ENCODE assay signal across 8 cellular contexts in the genomic region with DNA sequence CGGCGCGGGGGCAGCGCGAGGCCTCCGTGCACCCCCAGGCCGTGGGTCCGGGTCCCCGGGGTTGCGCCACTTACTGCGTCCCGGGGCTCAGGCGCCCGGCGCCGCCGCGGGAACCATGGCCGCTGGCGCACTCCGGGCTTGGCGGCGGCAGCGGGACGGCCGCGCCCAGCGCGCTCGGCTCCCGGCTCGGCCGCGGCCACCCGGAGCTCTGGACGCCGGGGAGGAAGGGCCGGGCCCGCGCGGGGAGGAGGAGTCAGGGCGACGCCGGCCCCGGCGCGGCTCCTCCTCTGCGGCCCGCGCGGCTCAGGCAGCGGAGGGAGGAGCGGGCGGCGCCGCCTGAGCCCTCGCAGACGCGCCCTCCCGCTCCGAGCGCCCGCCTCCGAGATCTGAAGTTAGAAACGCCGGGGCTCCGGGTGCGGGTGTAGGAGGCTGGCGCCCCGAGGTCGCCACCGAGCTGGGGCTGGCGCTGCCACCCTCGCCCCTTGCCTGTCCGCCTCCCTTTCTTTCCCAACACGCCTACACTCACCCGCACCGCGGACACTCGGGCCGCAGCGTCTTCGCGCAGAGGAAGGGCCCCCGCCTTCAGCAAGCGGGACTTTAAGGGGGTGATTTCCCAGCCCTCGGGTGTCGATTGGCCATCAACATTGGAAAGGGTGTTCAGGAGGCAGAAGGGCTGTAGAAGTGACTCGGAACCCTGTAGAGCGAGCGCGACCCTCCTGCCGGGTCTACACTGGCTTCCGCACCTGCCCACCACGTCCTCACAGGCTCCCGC. TPM values are rescaled to one million over a fixed set of nuclear protein-coding genes. Genes with fewer than 3 reads are reported as not detected.
A peak's percentile ranks its signal among the peaks of the same experiment; 100 is the strongest.
DNase-seq lines count a peak whose midpoint lies in the region; ATAC-seq and TF ChIP-seq lines count a peak whose summit lies in the region.

A gene with protein sequence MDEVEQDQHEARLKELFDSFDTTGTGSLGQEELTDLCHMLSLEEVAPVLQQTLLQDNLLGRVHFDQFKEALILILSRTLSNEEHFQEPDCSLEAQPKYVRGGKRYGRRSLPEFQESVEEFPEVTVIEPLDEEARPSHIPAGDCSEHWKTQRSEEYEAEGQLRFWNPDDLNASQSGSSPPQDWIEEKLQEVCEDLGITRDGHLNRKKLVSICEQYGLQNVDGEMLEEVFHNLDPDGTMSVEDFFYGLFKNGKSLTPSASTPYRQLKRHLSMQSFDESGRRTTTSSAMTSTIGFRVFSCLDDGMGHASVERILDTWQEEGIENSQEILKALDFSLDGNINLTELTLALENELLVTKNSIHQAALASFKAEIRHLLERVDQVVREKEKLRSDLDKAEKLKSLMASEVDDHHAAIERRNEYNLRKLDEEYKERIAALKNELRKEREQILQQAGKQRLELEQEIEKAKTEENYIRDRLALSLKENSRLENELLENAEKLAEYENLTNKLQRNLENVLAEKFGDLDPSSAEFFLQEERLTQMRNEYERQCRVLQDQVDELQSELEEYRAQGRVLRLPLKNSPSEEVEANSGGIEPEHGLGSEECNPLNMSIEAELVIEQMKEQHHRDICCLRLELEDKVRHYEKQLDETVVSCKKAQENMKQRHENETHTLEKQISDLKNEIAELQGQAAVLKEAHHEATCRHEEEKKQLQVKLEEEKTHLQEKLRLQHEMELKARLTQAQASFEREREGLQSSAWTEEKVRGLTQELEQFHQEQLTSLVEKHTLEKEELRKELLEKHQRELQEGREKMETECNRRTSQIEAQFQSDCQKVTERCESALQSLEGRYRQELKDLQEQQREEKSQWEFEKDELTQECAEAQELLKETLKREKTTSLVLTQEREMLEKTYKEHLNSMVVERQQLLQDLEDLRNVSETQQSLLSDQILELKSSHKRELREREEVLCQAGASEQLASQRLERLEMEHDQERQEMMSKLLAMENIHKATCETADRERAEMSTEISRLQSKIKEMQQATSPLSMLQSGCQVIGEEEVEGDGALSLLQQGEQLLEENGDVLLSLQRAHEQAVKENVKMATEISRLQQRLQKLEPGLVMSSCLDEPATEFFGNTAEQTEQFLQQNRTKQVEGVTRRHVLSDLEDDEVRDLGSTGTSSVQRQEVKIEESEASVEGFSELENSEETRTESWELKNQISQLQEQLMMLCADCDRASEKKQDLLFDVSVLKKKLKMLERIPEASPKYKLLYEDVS (N-terminal part only) (minus strand): TSS at position 231 of the 772 bp plus-strand sequence. CDS start 9,106 bp downstream, outside the sequence.

- no peak for DNase-seq in BJ (ENCODE audit: low read depth)
- DNase-seq in NCI-H69 (lab: John Stamatoyannopoulos, UW) = peak; percentile 93
- DNase-seq in activated CD4-positive, alpha-beta memory T cell treated with anti-CD3 and anti-CD28 coated beads, Interleukin-2, amount 10 ng/mL, durations not matched to agents 7 days and 5 days = peak; percentile 75
- peak; percentile 51 for DNase-seq in effector CD8-positive, alpha-beta T cell (lab: John Stamatoyannopoulos, UW)
- peak; percentile 77 for DNase-seq in medulla oblongata (ENCODE audit: extremely low spot score)
- DNase-seq in stimulated activated CD8-positive, alpha-beta memory T cell treated with anti-CD3 and anti-CD28 coated beads, Interleukin-12 subunit alpha, Interleukin-12 subunit beta, amount 100 ng/mL, for 4 hours (ENCODE audit: low read depth) = peak; percentile 64

- CTCF ChIA-PET in BJ (lab: Yijun Ruan, JAX) = interaction anchor here (2.9 kb wide), 1 partner anchor 54 kb away, joined by 9 read pairs; no protein-coding TSS in a partner anchor
- CTCF ChIA-PET in activated CD4-positive, alpha-beta memory T cell treated with anti-CD3 and anti-CD28 coated beads, Interleukin-2, amount 10 ng/mL, durations not matched to agents 7 days and 5 days (lab: Charles Lee) = interaction anchor here (5.3 kb wide), 1 partner anchor 29 kb away, joined by 23 read pairs; no protein-coding TSS in a partner anchor

- no peak for TF ChIP-seq CTCF in BJ (IDR thresholded peaks at IDR 0.05; ENCODE audit: insufficient read depth, low read depth, low read length)

- no peaks in the 10 kb centered on the region for H3K9me3 Mint-ChIP-seq in activated CD4-positive, alpha-beta memory T cell treated with anti-CD3 and anti-CD28 coated beads, Interleukin-2, amount 10 ng/mL, durations not matched to agents 7 days and 5 days

- H3K4me3 Mint-ChIP-seq in activated CD4-positive, alpha-beta memory T cell treated with anti-CD3 and anti-CD28 coated beads, Interleukin-2, amount 10 ng/mL, durations not matched to agents 7 days and 5 days = peak within 1 kb of the TSS; percentile 90

- ATAC-seq in HG03378 (IDR thresholded peaks at IDR 0.05; ENCODE audit: unreplicated experiment) = peak; percentile 47

- H3K36me3 ChIP-seq in BJ (ENCODE audit: control insufficient read depth, insufficient read depth, low read length) = no peaks in the 10 kb centered on the region; the same call in 1 of the 2 replicates

- peak; percentile 84 for TF ChIP-seq POLR2A in GM19099 (IDR thresholded peaks at IDR 0.05; ENCODE audit: extremely low read depth, insufficient read length, low read depth)

- peaks cover 13% of the 10 kb centered on the region for H3K27me3 Mint-ChIP-seq in activated CD4-positive, alpha-beta memory T cell treated with anti-CD3 and anti-CD28 coated beads, Interleukin-2, amount 10 ng/mL, durations not matched to agents 7 days and 5 days

- H3K27ac Mint-ChIP-seq in activated CD4-positive, alpha-beta memory T cell treated with anti-CD3 and anti-CD28 coated beads, Interleukin-2, amount 10 ng/mL, durations not matched to agents 7 days and 5 days = peak within 1 kb of the TSS; percentile 79

- no peaks in the 10 kb centered on the region for H3K27me3 ChIP-seq in BJ (ENCODE audit: control insufficient read depth, insufficient read depth, low read length)

- peaks cover 24% of the 10 kb centered on the region for H3K36me3 Mint-ChIP-seq in activated CD4-positive, alpha-beta memory T cell treated with anti-CD3 and anti-CD28 coated beads, Interleukin-2, amount 10 ng/mL, durations not matched to agents 7 days and 5 days (ENCODE audit: low read depth)

- H3K4me1 Mint-ChIP-seq in activated CD4-positive, alpha-beta memory T cell treated with anti-CD3 and anti-CD28 coated beads, Interleukin-2, amount 10 ng/mL, durations not matched to agents 7 days and 5 days = peaks cover 34% of the 10 kb centered on the region

- H3K4me3 ChIP-seq in BJ (ENCODE audit: low read depth, low read length) = peak within 1 kb of the TSS; percentile 76

- POLR2A ChIA-PET in BJ (lab: Charles Lee) = interaction anchor here (0.6 kb wide), 2 partner anchors 64 to 271 kb away, joined by 3 to 4 read pairs; a partner anchor contains a TSS
- POLR2A ChIA-PET in activated CD4-positive, alpha-beta memory T cell treated with anti-CD3 and anti-CD28 coated beads, Interleukin-2, amount 10 ng/mL, durations not matched to agents 7 days and 5 days (lab: Charles Lee) = interaction anchor here (0.8 to 4.5 kb wide), 9 partner anchors 9 to 1211 kb away, joined by 3 to 19 read pairs (median 3); a partner anchor contains a TSS

RNA-seq across cellular contexts. Expression of the gene that starts here (rescaled TPM):
- 11.4 and 11.8 TPM in 2 replicates for polyA plus RNA-seq in BJ (2011; rRNA removed)
- 10.9 and 31.6 TPM in 2 replicates for polyA minus RNA-seq in BJ (2011; rRNA and poly(A)+ RNA removed)
- 10 to 100 TPM; 50.3 to 56.5 TPM for total RNA-seq in activated CD4-positive, alpha-beta memory T cell treated with anti-CD3 and anti-CD28 coated beads, Interleukin-2, amount 10 ng/mL, durations not matched to agents 7 days and 5 days
